19 cellular contexts compared by ENCODE assay signal in the genomic region with DNA sequence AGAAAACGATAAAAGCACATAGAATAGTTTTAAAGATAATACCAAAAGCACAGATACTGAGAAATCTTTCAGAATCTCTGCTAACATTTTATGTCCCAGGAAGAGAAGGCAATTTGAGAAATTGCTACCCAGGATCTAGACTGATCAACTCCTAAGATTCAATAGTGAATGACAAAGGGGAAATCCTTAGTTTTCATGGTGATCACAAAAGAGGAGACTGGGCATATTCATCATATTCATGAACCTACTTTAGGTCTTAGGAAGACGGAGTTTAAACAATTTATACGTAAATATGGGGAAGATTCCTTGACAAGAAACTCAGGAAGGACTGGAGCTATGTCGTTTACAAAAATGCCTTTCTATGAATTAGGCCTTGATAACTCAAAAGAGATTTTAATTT.
"Had no signal": no experiment of that assay in that cellular context is flagged by ENCODE, and none has a peak within 500 bp of the region (broad histone marks: within the 10 kb centered on the region; RNA-seq: fewer than 3 reads in every experiment).

No MANE protein-coding gene starts in this region.

- H3K9me3 ChIP-seq: SJCRH30 had no signal

- H3K4me3 ChIP-seq: K562, SJCRH30 had no signal

- H3K36me3 ChIP-seq: SJCRH30 had no signal

- ATAC-seq: K562, Panc1 had no signal

- H3K4me1 ChIP-seq: SJCRH30 had no signal

- H3K27me3 ChIP-seq: SJCRH30 had no signal

- DNase-seq: NCI-H1092 treated with DMSO at 0.1 percent for 48 hours, NCI-H1436, NCI-H187, NCI-H2029, NCI-H2081 treated with DMSO at 0.1 percent for 48 hours, NCI-H2171, NCI-H226, NCI-H446, NCI-H510A, NCI-H524 treated with DMSO at 0.1 percent for 48 hours, NCI-H69, NCI-H774, SHP77 treated with DMSO at 0.1 percent for 48 hours, SJCRH30, T-helper 1 cell had no signal

- H3K27ac ChIP-seq: HL-60, RWPE1, SJCRH30 had no signal
